In genomic region chr10:100872034-100872791, GRCh38 we compare ENCODE assay signal across 7 cellular contexts. TPM values are rescaled to one million over a fixed set of nuclear protein-coding genes. Genes with fewer than 3 reads are reported as not detected.
DNase-seq lines count a peak whose midpoint lies in the region; ATAC-seq, FAIRE-seq and TF ChIP-seq lines count a peak whose summit lies in the region.

No MANE protein-coding gene starts in this region.

- WGBS in mesendoderm (ENCODE audit: extremely low coverage, insufficient coverage, low lambda C conversion rate) = no CpG with 5 or more reads among the region's 11 CpGs
- 59 to 100% methylated on average over 1 to 11 of the region's 11 CpGs for WGBS in transverse colon (ENCODE audit: low coverage in 1 of 2), 2 donors

- in situ Hi-C loops in brain microvascular endothelial cell (cut with HindIII; ENCODE audit: low pct_ligation_motif_present, low sequenced_read_pairs) = no loop called here
- in situ Hi-C loops in transverse colon (cut with MboI; ENCODE audit: low pct_ligation_motif_present in 1 of 4, low pct_unique_long_range_greater_than_20kb in 1 of 4, low sequenced_read_pairs in 3 of 4) = loop anchor here in 3 of 4 donors (10.0 to 25.0 kb wide), 2 partner anchors 307 to 310 kb away; no protein-coding TSS in a partner anchor

- H3K79me1 ChIP-seq in mesendoderm (ENCODE audit: low read length) = no peaks in the 10 kb centered on the region

- DNase-seq in T-helper 2 cell treated with Interferon-gamma antibody and Interleukin-4, amounts not matched to agents 5 μg/mL and 100 μg/mL, for 36 hours (ENCODE audit: low spot score) = peak; percentile 41
- DNase-seq in brain microvascular endothelial cell = peak; percentile 45
- DNase-seq in mesendoderm = peak; percentile 70
- peak; percentile 17 for DNase-seq in transverse colon

- H3K27ac Mint-ChIP-seq in T-helper 2 cell treated with Interferon-gamma antibody and Interleukin-4, amounts not matched to agents 5 μg/mL and 100 μg/mL, for 36 hours = no peak overlapping the region

- H3K9ac ChIP-seq in KMS-11 = no peak overlapping the region
- H3K9ac ChIP-seq in mesendoderm (ENCODE audit: low read length) = no peak overlapping the region

- no peak for TF ChIP-seq EP300 in transverse colon (IDR thresholded peaks at IDR 0.05; ENCODE audit: low read depth)

- H3K56ac ChIP-seq in mesendoderm (ENCODE audit: low read length) = peak overlapping the region; percentile 34

- TF ChIP-seq POLR2A in transverse colon (IDR thresholded peaks at IDR 0.05) = no peak

- H3K23ac ChIP-seq in mesendoderm (ENCODE audit: low read length) = no peak overlapping the region

- H3K9me3 ChIP-seq in transverse colon = no peaks in the 10 kb centered on the region

- no peak overlapping the region for H2BK120ac ChIP-seq in mesendoderm (ENCODE audit: low read depth, low read length)

- H3K36me3 Mint-ChIP-seq in T-helper 2 cell treated with Interferon-gamma antibody and Interleukin-4, amounts not matched to agents 5 μg/mL and 100 μg/mL, for 36 hours (ENCODE audit: low read depth) = no peaks in the 10 kb centered on the region

- no peak overlapping the region for H4K5ac ChIP-seq in mesendoderm (ENCODE audit: low read length)

- no peak overlapping the region for H3K18ac ChIP-seq in mesendoderm (ENCODE audit: low read length)

- H3K4me2 ChIP-seq in KMS-11 = no peak overlapping the region
- no peak overlapping the region for H3K4me2 ChIP-seq in mesendoderm (ENCODE audit: low read length)

- H2AK5ac ChIP-seq in mesendoderm (ENCODE audit: low read length) = no peak overlapping the region

- peak; percentile 59 for FAIRE-seq in G401.6 (lab: Jason Lieb, UNC)

- H3K79me2 ChIP-seq in KMS-11 (ENCODE audit: insufficient read depth, low read depth) (no peaks in the 10 kb centered on the region), mesendoderm (ENCODE audit: control insufficient read depth, insufficient read depth, low read length) (no peaks in the 10 kb centered on the region)

- H3K36me3 ChIP-seq in KMS-11 (ENCODE audit: insufficient read depth) (no peaks in the 10 kb centered on the region), brain microvascular endothelial cell (replicated peaks) (no peaks in the 10 kb centered on the region), mesendoderm (ENCODE audit: control insufficient read depth, insufficient read depth, low read length) (no peaks in the 10 kb centered on the region), transverse colon (no peaks in the 10 kb centered on the region)

- H3K27me3 Mint-ChIP-seq in T-helper 2 cell treated with Interferon-gamma antibody and Interleukin-4, amounts not matched to agents 5 μg/mL and 100 μg/mL, for 36 hours (ENCODE audit: low read depth) = peaks cover 5% of the 10 kb centered on the region

- no peak overlapping the region for H2BK15ac ChIP-seq in mesendoderm (replicated peaks; ENCODE audit: low read depth)

- no peak overlapping the region for H4K8ac ChIP-seq in mesendoderm (ENCODE audit: low read depth, low read length)

- peak overlapping the region; percentile 35 for H2BK5ac ChIP-seq in mesendoderm (ENCODE audit: low read length)

- no peaks in the 10 kb centered on the region for H4K20me1 ChIP-seq in KMS-11 (ENCODE audit: insufficient read depth)

- H2AFZ ChIP-seq in KMS-11 (ENCODE audit: low read depth) = no peak overlapping the region

- no peak overlapping the region for H3K27ac ChIP-seq in KMS-11
- no peak overlapping the region for H3K27ac ChIP-seq in brain microvascular endothelial cell
- H3K27ac ChIP-seq in mesendoderm (ENCODE audit: low read depth, low read length) = no peak overlapping the region
- H3K27ac ChIP-seq in transverse colon = no peak overlapping the region

- H3K4me3 ChIP-seq in KMS-11 (IDR thresholded peaks at IDR 0.05; ENCODE audit: insufficient read depth, low read depth, low read length) = no peak overlapping the region
- H3K4me3 ChIP-seq in brain microvascular endothelial cell (ENCODE audit: low read depth, low read length) = no peak overlapping the region
- no peak overlapping the region for H3K4me3 ChIP-seq in mesendoderm (ENCODE audit: low read length)
- no peak overlapping the region for H3K4me3 ChIP-seq in transverse colon

- H3K27me3 ChIP-seq in KMS-11 (ENCODE audit: insufficient read depth, low read depth) (no peaks in the 10 kb centered on the region), brain microvascular endothelial cell (replicated peaks) (peaks cover 3% of the 10 kb centered on the region), mesendoderm (ENCODE audit: insufficient read depth, low read length, poor library complexity) (peaks cover 1% of the 10 kb centered on the region), transverse colon (peaks cover 28% of the 10 kb centered on the region)

- H3K4ac ChIP-seq in mesendoderm (ENCODE audit: low read depth, low read length) = no peak overlapping the region

- H3K4me3 Mint-ChIP-seq in T-helper 2 cell treated with Interferon-gamma antibody and Interleukin-4, amounts not matched to agents 5 μg/mL and 100 μg/mL, for 36 hours = no peak overlapping the region

- H3K9me3 Mint-ChIP-seq in T-helper 2 cell treated with Interferon-gamma antibody and Interleukin-4, amounts not matched to agents 5 μg/mL and 100 μg/mL, for 36 hours = no peaks in the 10 kb centered on the region

- TF ChIP-seq CTCF in KMS-11 (conservative IDR thresholded peaks at IDR 0.05; ENCODE audit: low read depth, low read length) (peak; percentile 85), brain microvascular endothelial cell (IDR thresholded peaks at IDR 0.05; ENCODE audit: low read depth, low read length, missing control alignments) (peak; percentile 81), transverse colon (IDR thresholded peaks at IDR 0.05) (peak; percentile 23 to 37 (median 30))

- intact Hi-C loops in transverse colon (cut with DNase I; ENCODE audit: low total_unique reads) = no loop called here

- H3K4me1 ChIP-seq in KMS-11 (ENCODE audit: low read depth, poor library complexity, severe bottlenecking) (no peaks in the 10 kb centered on the region), mesendoderm (ENCODE audit: control insufficient read depth, low read depth, low read length) (peaks cover 2% of the 10 kb centered on the region), transverse colon (peaks cover 0 to 12% (median 6%) of the 10 kb centered on the region in 4 donors)

- ATAC-seq in GM18867 (IDR thresholded peaks at IDR 0.05; ENCODE audit: unreplicated experiment) = no peak

- H3K4me1 Mint-ChIP-seq in T-helper 2 cell treated with Interferon-gamma antibody and Interleukin-4, amounts not matched to agents 5 μg/mL and 100 μg/mL, for 36 hours (ENCODE audit: low read depth) = no peaks in the 10 kb centered on the region

RNA-seq across cellular contexts. Expression of gene SLF2, which starts 40.5 kb away (rescaled TPM):
- 12.0 TPM for polyA plus RNA-seq in mesendoderm (2013, experiment 1 of 2)
- polyA plus RNA-seq in mesendoderm (2013, experiment 2 of 2) = 12.1 TPM
- 10 to 100 TPM; 25.4 to 55.1 (median 33.1) TPM for total RNA-seq in transverse colon

Comparison
In these comparisons a context has a peak if more than half of its experiments do, and no peak if none do; other contexts are left out.
1. CTCF ChIP-seq: peak in every context shown above with its lines; median percentile 85 in KMS-11; 81 in brain microvascular endothelial cell; 30 in transverse colon.
2. DNase-seq: peak in every context shown above with its lines; median percentile 70 in mesendoderm; 45 in brain microvascular endothelial cell; 41 in T-helper 2 cell treated with Interferon-gamma antibody and Interleukin-4, amounts not matched to agents 5 μg/mL and 100 μg/mL, for 36 hours; 17 in transverse colon.